In the genomic region with DNA sequence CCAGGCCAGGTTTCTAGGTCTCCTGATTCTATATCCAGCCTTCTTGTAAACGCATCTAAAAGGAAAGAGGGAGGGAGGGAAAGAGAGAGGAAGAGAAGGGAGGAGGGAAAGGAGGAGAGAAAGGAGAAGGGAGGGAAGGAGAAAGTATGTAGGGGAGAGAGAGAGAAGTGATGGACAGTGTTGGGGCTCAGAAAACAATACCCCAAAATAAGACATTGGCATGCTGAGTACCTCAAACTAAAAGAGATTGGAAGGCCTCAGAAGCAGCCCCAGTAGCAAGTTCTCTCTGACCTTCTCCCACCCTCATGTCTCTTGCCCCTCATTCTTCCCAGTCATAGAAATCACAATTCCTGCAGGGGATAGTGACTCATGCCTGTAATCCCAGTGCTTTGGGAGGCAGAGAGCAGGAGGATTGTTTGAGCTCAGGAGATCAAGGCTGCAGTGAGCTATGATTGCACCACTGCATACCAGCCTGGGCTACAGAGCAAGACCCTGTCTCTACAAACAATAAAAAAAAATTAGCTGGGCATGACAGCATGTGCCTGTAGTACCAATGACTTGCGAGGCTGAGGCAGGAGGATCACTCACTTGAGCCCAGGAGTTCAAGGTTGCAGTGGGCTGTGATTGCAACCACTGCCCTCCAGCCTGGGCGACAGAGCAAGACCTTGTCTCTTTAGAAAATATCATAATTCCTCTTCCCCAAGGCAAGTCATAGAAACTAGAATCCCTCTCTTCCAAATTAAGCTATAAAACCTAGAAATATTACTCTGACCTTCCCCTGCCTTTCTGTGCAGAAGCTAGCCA, we compare ENCODE assay signal across 18 cellular contexts. TPM values are rescaled to one million over a fixed set of nuclear protein-coding genes. Genes with fewer than 3 reads are reported as not detected.
DNase-seq lines count a peak whose midpoint lies in the region; TF ChIP-seq lines count a peak whose summit lies in the region.
"Had no signal": no experiment of that assay in that cellular context is flagged by ENCODE, and none has a peak within 500 bp of the region (broad histone marks: within the 10 kb centered on the region; RNA-seq: fewer than 3 reads in every experiment).

No MANE protein-coding gene starts in this region.

- H2AFZ ChIP-seq in PC-9: no peak overlapping the region

- no peaks in the 10 kb centered on the region for H3K79me2 ChIP-seq in PC-9 (ENCODE audit: low read depth)
- H3K79me2 ChIP-seq in mesendoderm (ENCODE audit: control insufficient read depth, insufficient read depth, low read length): no peaks in the 10 kb centered on the region

- H3K4me3 ChIP-seq in PC-9 (peak overlapping the region; percentile 10; the same call in 1 of the 2 replicates), epithelial cell of esophagus (ENCODE audit: low read length) (no peak overlapping the region), mesendoderm (ENCODE audit: low read length) (no peak overlapping the region)
- H3K4me3 ChIP-seq: sigmoid colon, testis had no signal

- no peaks in the 10 kb centered on the region for H3K79me1 ChIP-seq in mesendoderm (ENCODE audit: low read length)

- H4K20me1 ChIP-seq in PC-9 (ENCODE audit: insufficient read depth): no peaks in the 10 kb centered on the region

- H3K18ac ChIP-seq in mesendoderm (ENCODE audit: low read length): peak overlapping the region; percentile 57

- POLR2A ChIA-PET in PC-9 (lab: Charles Lee; ENCODE audit: unreplicated experiment): interaction anchor here (0.7 to 1.3 kb wide), 3 partner anchors 126 to 387 kb away, joined by 3 to 11 read pairs (median 3); no protein-coding TSS in a partner anchor

- H3K4me2 ChIP-seq in PC-9 (peak overlapping the region; percentile 64), mesendoderm (ENCODE audit: low read length) (no peak overlapping the region)

- peaks cover 22% of the 10 kb centered on the region; the same call in 1 of the 2 replicates for H3K9me3 ChIP-seq in PC-9 (ENCODE audit: insufficient read depth, low read depth)
- H3K9me3 ChIP-seq: sigmoid colon, testis had no signal

- peak overlapping the region; percentile 61 for H2BK5ac ChIP-seq in mesendoderm (ENCODE audit: low read length)

- no peak overlapping the region for H3K23ac ChIP-seq in mesendoderm (ENCODE audit: low read length)

- CTCF ChIA-PET in PC-9 (lab: Charles Lee): interaction anchor here (0.6 to 1.9 kb wide), 6 partner anchors 11 to 382 kb away, joined by 3 to 6 read pairs (median 4); a partner anchor contains a TSS

- H3K27ac ChIP-seq in PC-9: peak overlapping the region; percentile 72
- H3K27ac ChIP-seq in mesendoderm (ENCODE audit: low read depth, low read length): peak overlapping the region; percentile 20
- H3K27ac ChIP-seq in substantia nigra (ENCODE audit: low read depth, low read length, poor library complexity, severe bottlenecking): no peak overlapping the region
- H3K27ac ChIP-seq: neutrophil, sigmoid colon, testis had no signal

- H2BK15ac ChIP-seq in mesendoderm (replicated peaks; ENCODE audit: low read depth): no peak overlapping the region

- TF ChIP-seq CTCF in PC-9 (conservative IDR thresholded peaks at IDR 0.05): no peak
- TF ChIP-seq CTCF in epithelial cell of esophagus (IDR thresholded peaks at IDR 0.05; ENCODE audit: insufficient read depth, low read depth, low read length, missing control alignments): no peak

- H3K9me2 ChIP-seq in PC-9 (ENCODE audit: insufficient read depth): no peaks in the 10 kb centered on the region

- peaks cover 33% of the 10 kb centered on the region for H3F3A ChIP-seq in PC-9 (ENCODE audit: insufficient read depth, low read depth)

- WGBS in mesendoderm (ENCODE audit: extremely low coverage, insufficient coverage, low lambda C conversion rate): no CpG with 5 or more reads among the region's 3 CpGs

- intact Hi-C loops in PC-9 (cut with micrococcal nuclease; ENCODE audit: unreplicated experiment): loop anchor here (5.0 kb wide), 3 partner anchors 91 to 381 kb away; a partner anchor contains a TSS

- no TSS peak for BruUV-seq in PC-9 (replicated peaks; lab: Mats Ljungman, UMichigan)

- H3K9ac ChIP-seq in mesendoderm (ENCODE audit: low read length): peak overlapping the region; percentile 6

- H2AK5ac ChIP-seq in mesendoderm (ENCODE audit: low read length): peak overlapping the region; percentile 88

- H4K5ac ChIP-seq in mesendoderm (ENCODE audit: low read length): no peak overlapping the region

- H3K27me3 ChIP-seq in PC-9 (ENCODE audit: insufficient read depth, low read depth) (no peaks in the 10 kb centered on the region), mesendoderm (ENCODE audit: insufficient read depth, low read length, poor library complexity) (no peaks in the 10 kb centered on the region)
- H3K27me3 ChIP-seq: sigmoid colon, testis had no signal

- H3K56ac ChIP-seq in mesendoderm (ENCODE audit: low read length): peak overlapping the region; percentile 73

- H3K36me3 ChIP-seq in PC-9 (ENCODE audit: low read depth) (no peaks in the 10 kb centered on the region; the same call in 1 of the 2 replicates), mesendoderm (ENCODE audit: control insufficient read depth, insufficient read depth, low read length) (no peaks in the 10 kb centered on the region)
- H3K36me3 ChIP-seq: neutrophil, sigmoid colon had no signal

- peak; percentile 41 for DNase-seq in ELF-1 (ENCODE audit: low read depth, low spot score)
- DNase-seq in PC-9: peak in 1 of 2 experiments; percentile 90
- DNase-seq in epithelial cell of esophagus (ENCODE audit: low read depth): peak; percentile 65
- DNase-seq in mesendoderm: peak; percentile 66
- no peak for DNase-seq in stimulated activated CD4-positive, alpha-beta T cell treated with anti-CD3 and anti-CD28 coated beads, Interleukin-4, amount 100 ng/mL, for 24 hours
- DNase-seq in SK-N-DZ (ENCODE audit: low spot score): no peak
- DNase-seq in substantia nigra (lab: John Stamatoyannopoulos, UW): no peak
- no peak for DNase-seq in AG08395 (ENCODE audit: low spot score)
- DNase-seq: activated CD4-positive, alpha-beta T cell treated with anti-CD3 and anti-CD28 coated beads, Interleukin-2, amount 50 U/mL, for 48 hours; activated T-cell treated with anti-CD3 and anti-CD28 coated beads, Interleukin-2, amount 50 U/mL, for 1 hour; Calu3; effector CD4-positive, alpha-beta T cell; immature natural killer cell; NCI-H2081; sigmoid colon; stimulated activated CD4-positive, alpha-beta T cell treated with anti-CD3 and anti-CD28 coated beads, Interleukin-4, amount 100 ng/mL, for 4 hours; testis had no signal

- peak overlapping the region; percentile 41 for H3K4ac ChIP-seq in mesendoderm (ENCODE audit: low read depth, low read length)

- peak overlapping the region; percentile 79 for H2BK120ac ChIP-seq in mesendoderm (ENCODE audit: low read depth, low read length)

- H4K8ac ChIP-seq in mesendoderm (ENCODE audit: low read depth, low read length): no peak overlapping the region

- peaks cover 44% of the 10 kb centered on the region for H3K4me1 ChIP-seq in PC-9 (replicated peaks; ENCODE audit: insufficient read depth)
- peaks cover 7% of the 10 kb centered on the region for H3K4me1 ChIP-seq in mesendoderm (ENCODE audit: control insufficient read depth, low read depth, low read length)
- H3K4me1 ChIP-seq: sigmoid colon, testis had no signal

RNA-seq across cellular contexts. Expression of a gene that starts 51.2 kb away (rescaled TPM):
- 85.7 and 93.4 TPM in 2 replicates for total RNA-seq in PC-9 (2021)
- polyA plus RNA-seq in mesendoderm (2013, experiment 1 of 2): 132 TPM
- 129 TPM for polyA plus RNA-seq in mesendoderm (2013, experiment 2 of 2)
- 9.0 and 12.3 TPM in 2 replicates for polyA plus RNA-seq in SK-N-DZ (2014; cell fraction: cytosol; rRNA removed)
- polyA plus RNA-seq in SK-N-DZ (2014; cell fraction: nucleus; rRNA removed): 171 and 227 TPM in 2 replicates

Comparison
In these comparisons a context has a peak if more than half of its experiments do, and no peak if none do; other contexts are left out.
1. DNase-seq: peak in ELF-1 (single experiment), epithelial cell of esophagus (single experiment) and mesendoderm (single experiment); none in stimulated activated CD4-positive, alpha-beta T cell treated with anti-CD3 and anti-CD28 coated beads, Interleukin-4, amount 100 ng/mL, for 24 hours (single experiment), SK-N-DZ (single experiment), substantia nigra (0 of 49) and AG08395 (single experiment).